ENCODE assay signal across 11 cellular contexts in genomic region chr5:138469540-138470321, GRCh38. TPM values are rescaled to one million over a fixed set of nuclear protein-coding genes. Genes with fewer than 3 reads are reported as not detected.
A peak's percentile ranks its signal among the peaks of the same experiment; 100 is the strongest.
DNase-seq lines count a peak whose midpoint lies in the region; ATAC-seq and TF ChIP-seq lines count a peak whose summit lies in the region.
"Had no signal": no experiment of that assay in that cellular context is flagged by ENCODE, and none has a peak within 500 bp of the region (broad histone marks: within the 10 kb centered on the region; RNA-seq: fewer than 3 reads in every experiment).

No MANE protein-coding gene starts in this region.

- intact Hi-C loops in activated naive CD4-positive, alpha-beta T cell treated with anti-CD3 and anti-CD28 coated beads for 36 hours (cut with micrococcal nuclease): loop anchor here (5.0 to 10.0 kb wide), 3 partner anchors 725 to 933 kb away; partner anchors contain the start of genes MATR3, SIL1 and SPATA24

- TF ChIP-seq EP300 in upper lobe of left lung (IDR thresholded peaks at IDR 0.05): peak in 1 of 4 donors; percentile 47

- H3K4me1 ChIP-seq in adipocyte (ENCODE audit: control insufficient read depth, insufficient read depth, low read length): peaks cover 11% of the 10 kb centered on the region
- peaks cover 21 to 32% (median 27%) of the 10 kb centered on the region in 4 donors for H3K4me1 ChIP-seq in upper lobe of left lung

- H3K4me1 Mint-ChIP-seq in activated naive CD4-positive, alpha-beta T cell treated with anti-CD3 and anti-CD28 coated beads for 36 hours (ENCODE audit: low read depth): peaks cover 25% of the 10 kb centered on the region

- no peak for ATAC-seq in activated naive CD4-positive, alpha-beta T cell treated with anti-CD3 and anti-CD28 coated beads, Interleukin-2, amount 50 U/mL, for 72 hours
- ATAC-seq in upper lobe of left lung (ENCODE audit: low FRiP score in 2 of 2): peak; percentile 32 to 53

- 73 to 76% methylated on average over 7 to 8 of the region's 8 CpGs for WGBS in upper lobe of left lung, 2 donors

- no peak overlapping the region for H3K27ac ChIP-seq in upper lobe of left lung

- H3K4me3 Mint-ChIP-seq in activated naive CD4-positive, alpha-beta T cell treated with anti-CD3 and anti-CD28 coated beads for 36 hours: no peak overlapping the region
- H3K4me3 Mint-ChIP-seq: T-helper 1 cell treated with Interleukin-12 subunit alpha and Interleukin-12 subunit beta and Interleukin-4 antibody, amounts not matched to agents 30 μg/mL and 1 μg/mL, for 36 hours had no signal

- CTCF ChIA-PET in activated naive CD4-positive, alpha-beta T cell treated with anti-CD3 and anti-CD28 coated beads for 36 hours (lab: Charles Lee): interaction anchor here (1.3 kb wide), 1 partner anchor 34 kb away, joined by 3 read pairs; no protein-coding TSS in a partner anchor

- peaks cover 22 to 25% of the 10 kb centered on the region in 2 donors for H3K36me3 Mint-ChIP-seq in activated naive CD4-positive, alpha-beta T cell treated with anti-CD3 and anti-CD28 coated beads, Interleukin-2, amount 50 U/mL, for 72 hours
- H3K36me3 Mint-ChIP-seq in activated naive CD4-positive, alpha-beta T cell treated with anti-CD3 and anti-CD28 coated beads for 36 hours (ENCODE audit: low read depth): peaks cover 21% of the 10 kb centered on the region

- H3K9me3 ChIP-seq in adipocyte (ENCODE audit: control insufficient read depth, low read length): no peaks in the 10 kb centered on the region
- H3K9me3 ChIP-seq in upper lobe of left lung: no peaks in the 10 kb centered on the region

- no peak overlapping the region for H3K4me3 ChIP-seq in adipocyte (ENCODE audit: low read length)
- H3K4me3 ChIP-seq in upper lobe of left lung: no peak overlapping the region
- H3K4me3 ChIP-seq: coronary artery had no signal

- H3K9me3 Mint-ChIP-seq in activated naive CD4-positive, alpha-beta T cell treated with anti-CD3 and anti-CD28 coated beads, Interleukin-2, amount 50 U/mL, for 72 hours: no peaks in the 10 kb centered on the region
- H3K9me3 Mint-ChIP-seq in activated naive CD4-positive, alpha-beta T cell treated with anti-CD3 and anti-CD28 coated beads for 36 hours: no peaks in the 10 kb centered on the region
- H3K9me3 Mint-ChIP-seq: T-helper 1 cell treated with Interleukin-12 subunit alpha and Interleukin-12 subunit beta and Interleukin-4 antibody, amounts not matched to agents 30 μg/mL and 1 μg/mL, for 36 hours had no signal

- no peaks in the 10 kb centered on the region for H3K27me3 Mint-ChIP-seq in activated naive CD4-positive, alpha-beta T cell treated with anti-CD3 and anti-CD28 coated beads for 36 hours (ENCODE audit: low read depth)

- H3K27me3 ChIP-seq in adipocyte (replicated peaks; ENCODE audit: control insufficient read depth, insufficient read depth, low read length) (no peaks in the 10 kb centered on the region), upper lobe of left lung (no peaks in the 10 kb centered on the region)

- no peaks in the 10 kb centered on the region for H3K36me3 ChIP-seq in adipocyte (ENCODE audit: control insufficient read depth, insufficient read depth, low read length, severe bottlenecking)
- peaks cover 0 to 17% (median 8%) of the 10 kb centered on the region in 4 donors for H3K36me3 ChIP-seq in upper lobe of left lung

- peak in 2 of 4 donors; percentile 11 to 21 for TF ChIP-seq POLR2A in upper lobe of left lung (IDR thresholded peaks at IDR 0.05)

- H3K27ac Mint-ChIP-seq in activated naive CD4-positive, alpha-beta T cell treated with anti-CD3 and anti-CD28 coated beads, Interleukin-2, amount 50 U/mL, for 72 hours: peak overlapping the region; percentile 87 to 92
- no peak overlapping the region for H3K27ac Mint-ChIP-seq in activated naive CD4-positive, alpha-beta T cell treated with anti-CD3 and anti-CD28 coated beads for 36 hours
- H3K27ac Mint-ChIP-seq: T-helper 1 cell treated with Interleukin-12 subunit alpha and Interleukin-12 subunit beta and Interleukin-4 antibody, amounts not matched to agents 30 μg/mL and 1 μg/mL, for 36 hours had no signal

- no peak overlapping the region for H3K9ac ChIP-seq in adipocyte (ENCODE audit: low read length)

- TF ChIP-seq CTCF in upper lobe of left lung (IDR thresholded peaks at IDR 0.05): no peak

- no peak for DNase-seq in activated naive CD4-positive, alpha-beta T cell treated with anti-CD3 and anti-CD28 coated beads, Interleukin-2, amount 50 U/mL, for 72 hours (ENCODE audit: low spot score in 2 of 2)
- no peak for DNase-seq in activated naive CD4-positive, alpha-beta T cell treated with anti-CD3 and anti-CD28 coated beads for 36 hours
- DNase-seq in adipocyte (ENCODE audit: low read depth): peak; percentile 94
- DNase-seq in kidney tubule cell (ENCODE audit: low spot score): peak; percentile 60
- DNase-seq in upper lobe of left lung: no peak
- no peak for DNase-seq in stimulated activated CD4-positive, alpha-beta T cell treated with anti-CD3 and anti-CD28 coated beads, Interleukin-4, amount 100 ng/mL, for 1 hour
- no peak for DNase-seq in cerebellum (ENCODE audit: low spot score)
- no peak for DNase-seq in mucosa of gallbladder (ENCODE audit: low spot score)
- DNase-seq: COR-L47 had no signal

RNA-seq across cellular contexts. Expression of gene EGR1, which starts 4.5 kb away (rescaled TPM):
- 10 to 100 TPM; 39.4 to 60.1 TPM for total RNA-seq in activated naive CD4-positive, alpha-beta T cell treated with anti-CD3 and anti-CD28 coated beads, Interleukin-2, amount 50 U/mL, for 72 hours
- total RNA-seq in activated naive CD4-positive, alpha-beta T cell treated with anti-CD3 and anti-CD28 coated beads for 36 hours: 10 to 100 TPM; 20.4 to 20.7 TPM
- total RNA-seq in upper lobe of left lung (100 to 1,000 TPM in 2 of 6 donors, 10 to 100 TPM in 4; 14.7 to 222 (median 64.2) TPM), cerebellum (1.9 TPM), mucosa of gallbladder (98.5 TPM)

RNA-seq across cellular contexts. Expression of gene REEP2, which starts 30.9 kb away (rescaled TPM):
- total RNA-seq in activated naive CD4-positive, alpha-beta T cell treated with anti-CD3 and anti-CD28 coated beads, Interleukin-2, amount 50 U/mL, for 72 hours: 1 to 10 TPM; 1.3 to 5.9 TPM
- total RNA-seq in activated naive CD4-positive, alpha-beta T cell treated with anti-CD3 and anti-CD28 coated beads for 36 hours: 1 to 10 TPM; 1.8 to 2.2 TPM
- total RNA-seq in upper lobe of left lung: 1 to 10 TPM in 1 of 6 donors, under 1 TPM in 4, not detected in 1; 0.33 to 3.2 (median 0.46) TPM
- total RNA-seq in cerebellum: 40.3 TPM
- 7.6 TPM for total RNA-seq in mucosa of gallbladder

Comparison
In these comparisons a context has a peak if more than half of its experiments do, and no peak if none do; other contexts are left out.
1. ATAC-seq: peak in upper lobe of left lung (2 of 2); none in activated naive CD4-positive, alpha-beta T cell treated with anti-CD3 and anti-CD28 coated beads, Interleukin-2, amount 50 U/mL, for 72 hours (0 of 2).
2. DNase-seq: peak in adipocyte (single experiment) and kidney tubule cell (single experiment); none in activated naive CD4-positive, alpha-beta T cell treated with anti-CD3 and anti-CD28 coated beads, Interleukin-2, amount 50 U/mL, for 72 hours (0 of 2), activated naive CD4-positive, alpha-beta T cell treated with anti-CD3 and anti-CD28 coated beads for 36 hours (single experiment), upper lobe of left lung (0 of 2), stimulated activated CD4-positive, alpha-beta T cell treated with anti-CD3 and anti-CD28 coated beads, Interleukin-4, amount 100 ng/mL, for 1 hour (single experiment), cerebellum (single experiment) and mucosa of gallbladder (single experiment).